In genomic region chr13:49584771-49585182, GRCh38 we compare ENCODE assay signal across 8 cellular contexts. TPM values are rescaled to one million over a fixed set of nuclear protein-coding genes. Genes with fewer than 3 reads are reported as not detected.
DNase-seq lines count a peak whose midpoint lies in the region; ATAC-seq and TF ChIP-seq lines count a peak whose summit lies in the region.

No MANE protein-coding gene starts in this region.

- H3K27ac Mint-ChIP-seq in T-cell = peak overlapping the region; percentile 71 to 74

- H3K4me3 ChIP-seq in fibroblast of the aortic adventitia (ENCODE audit: low read depth, low read length) = peak overlapping the region; percentile 89
- peak overlapping the region; percentile 73 to 87 for H3K4me3 ChIP-seq in neutrophil (ENCODE audit: low read depth in 1 of 2, low read length in 1 of 2)

- DNase-seq in A172 (ENCODE audit: low spot score) (peak; percentile 2), T-cell (peak in 2 of 34 experiments; percentile 7 to 15), fibroblast of the aortic adventitia (ENCODE audit: low read depth) (peak; percentile 30), NCI-H2196 treated with DMSO at 0.1 percent for 48 hours (lab: John Stamatoyannopoulos, UW; ENCODE audit: unreplicated experiment) (no peak), NCI-H2196 (lab: John Stamatoyannopoulos, UW; ENCODE audit: unreplicated experiment) (no peak)

- ATAC-seq in GM18517 (IDR thresholded peaks at IDR 0.05; ENCODE audit: unreplicated experiment) (peak; percentile 29), HG03097 (IDR thresholded peaks at IDR 0.05; ENCODE audit: low FRiP score, unreplicated experiment) (peak; percentile 2), T-cell (replicated peaks in 1 of 4) (peak; percentile 10 to 26 (median 19))

- H3K36me3 ChIP-seq in neutrophil = peaks cover 2% of the 10 kb centered on the region

- TF ChIP-seq CTCF in fibroblast of the aortic adventitia (IDR thresholded peaks at IDR 0.05; ENCODE audit: insufficient read depth, low read length) = no peak
- TF ChIP-seq CTCF in neutrophil (IDR thresholded peaks at IDR 0.05) = no peak

- H3K36me3 Mint-ChIP-seq in T-cell = peaks cover 22% of the 10 kb centered on the region

- CTCF ChIA-PET in T-cell (lab: Charles Lee) = interaction anchor here in 1 of 2 donors (0.6 to 1.3 kb wide), 2 partner anchors 22 to 345 kb away, joined by 3 to 4 read pairs; no protein-coding TSS in a partner anchor

- H3K27me3 Mint-ChIP-seq in T-cell = no peaks in the 10 kb centered on the region

- H3K27ac ChIP-seq in neutrophil = peak overlapping the region; percentile 60

- H3K4me1 Mint-ChIP-seq in T-cell = peaks cover 25 to 46% (median 45%) of the 10 kb centered on the region in 3 donors

- POLR2A ChIA-PET in T-cell (lab: Charles Lee) = interaction anchor here in 1 of 2 donors (0.6 kb wide), 1 partner anchor 208 kb away, joined by 3 read pairs; the partner anchor contains the start of gene KPNA3

- no peaks in the 10 kb centered on the region for H3K9me3 ChIP-seq in neutrophil

- H3K27me3 ChIP-seq in neutrophil = peaks cover 5% of the 10 kb centered on the region

- peaks cover 14 to 16% of the 10 kb centered on the region in 2 experiments for H3K4me1 ChIP-seq in neutrophil (ENCODE audit: control insufficient read depth in 1 of 2, insufficient read depth in 1 of 2, low read depth in 1 of 2, low read length in 1 of 2)

- peak overlapping the region; percentile 80 to 90 (median 84) for H3K4me3 Mint-ChIP-seq in T-cell

- no peaks in the 10 kb centered on the region for H3K9me3 Mint-ChIP-seq in T-cell

RNA-seq across cellular contexts. Expression of gene RCBTB1, which starts 0.6 kb away (rescaled TPM):
- 20.5 and 26.2 TPM in 2 replicates for total RNA-seq in A172 (2014; rRNA removed; shearing (Covaris generic))
- total RNA-seq in T-cell = 10 to 100 TPM; 15.9 to 23.9 (median 18.9) TPM
- total RNA-seq in fibroblast of the aortic adventitia (ENCODE audit: low replicate concordance) = 24.0 and 40.7 TPM in 2 replicates

RNA-seq across cellular contexts. Expression of gene ARL11, which starts 43.5 kb away (rescaled TPM):
- not detected in 2 replicates for total RNA-seq in A172 (2014; rRNA removed; shearing (Covaris generic))
- total RNA-seq in T-cell = 1 to 10 TPM in 2 of 5 donors, under 1 TPM in 3; 0.12 to 1.9 (median 0.53) TPM
- total RNA-seq in fibroblast of the aortic adventitia (ENCODE audit: low replicate concordance) = not detected in 2 replicates

Comparison
In these comparisons a context has a peak if more than half of its experiments do, and no peak if none do; other contexts are left out.
1. DNase-seq: peak in A172 (single experiment) and fibroblast of the aortic adventitia (single experiment); none in NCI-H2196 treated with DMSO at 0.1 percent for 48 hours (single experiment) and NCI-H2196 (single experiment).
2. Peak in every context shown above with its lines, with median percentiles within 50 percentile points of each other: ATAC-seq.